In genomic region chr11:67309166-67309565, GRCh38 we compare ENCODE assay signal across 15 cellular contexts. TPM values are rescaled to one million over a fixed set of nuclear protein-coding genes. Genes with fewer than 3 reads are reported as not detected.
DNase-seq lines count a peak whose midpoint lies in the region; ATAC-seq and TF ChIP-seq lines count a peak whose summit lies in the region.
"Had no signal": no experiment of that assay in that cellular context is flagged by ENCODE, and none has a peak within 500 bp of the region (broad histone marks: within the 10 kb centered on the region; RNA-seq: fewer than 3 reads in every experiment).

No MANE protein-coding gene starts in this region.

- H3K9me3 ChIP-seq in BLaER1: no peaks in the 10 kb centered on the region
- H3K9me3 ChIP-seq in CD4-positive, alpha-beta memory T cell (ENCODE audit: control insufficient read depth in 1 of 2, low read length in 2 of 2): no peaks in the 10 kb centered on the region
- no peaks in the 10 kb centered on the region for H3K9me3 ChIP-seq in neutrophil
- H3K9me3 ChIP-seq in WERI-Rb-1 (ENCODE audit: severe bottlenecking): no peaks in the 10 kb centered on the region
- no peaks in the 10 kb centered on the region for H3K9me3 ChIP-seq in mammary epithelial cell (replicated peaks; ENCODE audit: insufficient read depth, low read length)
- no peaks in the 10 kb centered on the region for H3K9me3 ChIP-seq in CD4-positive, alpha-beta T cell (ENCODE audit: control insufficient read depth, low read length)
- H3K9me3 ChIP-seq: BE2C had no signal

- H3K4me3 ChIP-seq in BLaER1: no peak overlapping the region
- H3K4me3 ChIP-seq in CD4-positive, alpha-beta memory T cell (ENCODE audit: low read length in 2 of 2): no peak overlapping the region
- no peak overlapping the region for H3K4me3 ChIP-seq in neutrophil (ENCODE audit: low read depth in 1 of 2, low read length in 1 of 2)
- no peak overlapping the region for H3K4me3 ChIP-seq in WERI-Rb-1 (ENCODE audit: low read depth, low read length)
- H3K4me3 ChIP-seq in mammary epithelial cell (replicated peaks in 1 of 3; ENCODE audit: insufficient read depth in 1 of 3, low read depth in 2 of 3, low read length in 3 of 3): no peak overlapping the region
- H3K4me3 ChIP-seq: SK-N-MC had no signal

- dilution Hi-C loops in mammary epithelial cell (cut with HindIII; ENCODE audit: low sequenced_read_pairs): loop anchor here (5.0 kb wide), 1 partner anchor 33 kb away; no protein-coding TSS in a partner anchor

- POLR2A ChIA-PET in CD4-positive, alpha-beta memory T cell (lab: Charles Lee; ENCODE audit: partially characterized antibody): interaction anchor here (0.8 to 14.6 kb wide), 3 partner anchors 19 to 42 kb away, joined by 4 to 358 read pairs (median 196); partner anchors contain the start of genes ANKRD13D and GRK2
- POLR2A ChIA-PET in GM10248 (lab: Yijun Ruan, JAX): no interaction called here
- POLR2A ChIA-PET in CD4-positive, alpha-beta T cell (lab: Charles Lee): no interaction called here

- DNase-seq in CD4-positive, alpha-beta memory T cell: no peak
- DNase-seq in chondrocyte (ENCODE audit: low spot score) (peak; percentile 75), WERI-Rb-1 (no peak), mammary epithelial cell (no peak), GM10248 (ENCODE audit: extremely low spot score) (no peak)
- no peak for DNase-seq in CD4-positive, alpha-beta T cell
- DNase-seq: BE2C, GF-D8, NCI-H1417, NCI-H187 treated with DMSO at 0.1 percent for 48 hours, NCI-H748 treated with DMSO at 0.1 percent for 48 hours, Right ventricle myocardium superior had no signal

- no peaks in the 10 kb centered on the region for H3K27me3 ChIP-seq in BLaER1
- H3K27me3 ChIP-seq in CD4-positive, alpha-beta memory T cell (ENCODE audit: insufficient read depth, low read length): no peaks in the 10 kb centered on the region
- H3K27me3 ChIP-seq in neutrophil: no peaks in the 10 kb centered on the region
- no peaks in the 10 kb centered on the region for H3K27me3 ChIP-seq in WERI-Rb-1 (ENCODE audit: insufficient read depth, low read depth, severe bottlenecking)
- H3K27me3 ChIP-seq in mammary epithelial cell (ENCODE audit: insufficient read depth, low read length): no peaks in the 10 kb centered on the region
- no peaks in the 10 kb centered on the region for H3K27me3 ChIP-seq in CD4-positive, alpha-beta T cell (ENCODE audit: control insufficient read depth, insufficient read depth, low read length)
- H3K27me3 ChIP-seq: BE2C had no signal

- H4K20me1 ChIP-seq in BLaER1 (no peaks in the 10 kb centered on the region), mammary epithelial cell (ENCODE audit: insufficient read depth, low read length) (no peaks in the 10 kb centered on the region)

- no peak overlapping the region for H3K9ac ChIP-seq in BLaER1
- H3K9ac ChIP-seq in mammary epithelial cell (ENCODE audit: insufficient read depth, low read length): no peak overlapping the region

- H3K36me3 ChIP-seq in BLaER1 (peaks cover 62% of the 10 kb centered on the region), neutrophil (peaks cover 58% of the 10 kb centered on the region), WERI-Rb-1 (peaks cover 9% of the 10 kb centered on the region), mammary epithelial cell (ENCODE audit: insufficient read depth, low read length) (no peaks in the 10 kb centered on the region)
- no peaks in the 10 kb centered on the region for H3K36me3 ChIP-seq in CD4-positive, alpha-beta memory T cell (ENCODE audit: insufficient read depth, low read length)
- H3K36me3 ChIP-seq: BE2C had no signal

- TF ChIP-seq CTCF in chondrocyte (IDR thresholded peaks at IDR 0.05) (no peak), neutrophil (IDR thresholded peaks at IDR 0.05) (no peak), WERI-Rb-1 (IDR thresholded peaks at IDR 0.05; ENCODE audit: low read depth, low read length) (no peak), mammary epithelial cell (conservative IDR thresholded peaks at IDR 0.05 in 1 of 2, IDR thresholded peaks at IDR 0.05 in 1 of 2; ENCODE audit: extremely low read depth in 1 of 2, insufficient read depth in 1 of 2, low read depth in 1 of 2, low read length in 2 of 2) (no peak), GM10248 (IDR thresholded peaks at IDR 0.05; ENCODE audit: control extremely low read depth, extremely low read depth, low read depth, missing control alignments) (no peak)
- TF ChIP-seq CTCF in CD4-positive, alpha-beta T cell (IDR thresholded peaks at IDR 0.05): no peak

- in situ Hi-C loops in mammary epithelial cell (cut with MboI; ENCODE audit: low sequenced_read_pairs in 2 of 2): no loop called here

- H3K36me3 Mint-ChIP-seq in CD4-positive, alpha-beta memory T cell: peaks cover 0 to 2% of the 10 kb centered on the region in 2 donors
- peaks cover 4% of the 10 kb centered on the region for H3K36me3 Mint-ChIP-seq in chondrocyte (ENCODE audit: low read depth)
- no peaks in the 10 kb centered on the region for H3K36me3 Mint-ChIP-seq in CD4-positive, alpha-beta T cell (ENCODE audit: low read depth)

- BruUV-seq in mammary epithelial cell (replicated peaks; lab: Mats Ljungman, UMichigan): no TSS peak

- H3K27me3 Mint-ChIP-seq in CD4-positive, alpha-beta memory T cell: no peaks in the 10 kb centered on the region
- no peaks in the 10 kb centered on the region for H3K27me3 Mint-ChIP-seq in chondrocyte (ENCODE audit: low read depth)
- H3K27me3 Mint-ChIP-seq in CD4-positive, alpha-beta T cell: no peaks in the 10 kb centered on the region

- H3K27ac Mint-ChIP-seq in CD4-positive, alpha-beta memory T cell: peak overlapping the region in 4 of 7 donors; percentile 27 to 87 (median 57)
- no peak overlapping the region for H3K27ac Mint-ChIP-seq in chondrocyte (ENCODE audit: unreplicated experiment)
- no peak overlapping the region for H3K27ac Mint-ChIP-seq in CD4-positive, alpha-beta T cell

- WGBS in mammary epithelial cell (ENCODE audit: low coverage, missing lambda C conversion rate): 100% methylated on average over 10 of the region's 11 CpGs

- CTCF ChIA-PET in CD4-positive, alpha-beta memory T cell (lab: Charles Lee; ENCODE audit: partially characterized antibody): interaction anchor here (0.8 to 1.2 kb wide), 4 partner anchors 8 to 47 kb away, joined by 3 to 4 read pairs (median 3); no protein-coding TSS in a partner anchor
- CTCF ChIA-PET in mammary epithelial cell (lab: Charles Lee; ENCODE audit: low non-redundant PET): no interaction called here
- CTCF ChIA-PET in GM10248 (lab: Yijun Ruan, JAX): interaction anchor here (0.9 to 3.1 kb wide), 5 partner anchors 8 to 46 kb away, joined by 3 to 16 read pairs (median 4); no protein-coding TSS in a partner anchor
- CTCF ChIA-PET in CD4-positive, alpha-beta T cell (lab: Charles Lee): interaction anchor here (2.3 kb wide), 1 partner anchor 8 kb away, joined by 10 read pairs; no protein-coding TSS in a partner anchor

- intact Hi-C loops in CD4-positive, alpha-beta memory T cell (cut with micrococcal nuclease): no loop called here
- intact Hi-C loops in mammary epithelial cell (cut with micrococcal nuclease): no loop called here
- intact Hi-C loops in CD4-positive, alpha-beta T cell (cut with DNase I, micrococcal nuclease): no loop called here

- peak overlapping the region; percentile 5; the same call in 1 of the 2 replicates for H3K27ac ChIP-seq in BLaER1
- H3K27ac ChIP-seq in CD4-positive, alpha-beta memory T cell (ENCODE audit: low read depth, low read length): no peak overlapping the region
- H3K27ac ChIP-seq in neutrophil: peak overlapping the region; percentile 93
- H3K27ac ChIP-seq in WERI-Rb-1: no peak overlapping the region; the same call in none of the 2 replicates
- no peak overlapping the region for H3K27ac ChIP-seq in mammary epithelial cell (ENCODE audit: insufficient read depth, low read depth, low read length)
- H3K27ac ChIP-seq in CD4-positive, alpha-beta T cell (ENCODE audit: low read depth, low read length): no peak overlapping the region
- H3K27ac ChIP-seq: SK-N-MC had no signal

- no peak overlapping the region for H2AFZ ChIP-seq in mammary epithelial cell (ENCODE audit: low read depth, low read length)

- H3K4me3 Mint-ChIP-seq in CD4-positive, alpha-beta memory T cell: no peak overlapping the region
- no peak overlapping the region for H3K4me3 Mint-ChIP-seq in chondrocyte (ENCODE audit: unreplicated experiment)
- H3K4me3 Mint-ChIP-seq in CD4-positive, alpha-beta T cell: no peak overlapping the region

- H3K9me3 Mint-ChIP-seq in CD4-positive, alpha-beta memory T cell: no peaks in the 10 kb centered on the region
- H3K9me3 Mint-ChIP-seq in chondrocyte (ENCODE audit: low read depth): no peaks in the 10 kb centered on the region
- no peaks in the 10 kb centered on the region for H3K9me3 Mint-ChIP-seq in CD4-positive, alpha-beta T cell

- H3K79me2 ChIP-seq in mammary epithelial cell (ENCODE audit: insufficient read depth, low read length): peaks cover 8% of the 10 kb centered on the region

- H3K4me2 ChIP-seq in BLaER1: no peak overlapping the region; the same call in 1 of the 2 replicates
- H3K4me2 ChIP-seq in mammary epithelial cell (ENCODE audit: insufficient read depth, low read depth, low read length): no peak overlapping the region

- peaks cover 21 to 48% (median 41%) of the 10 kb centered on the region in 4 donors for H3K4me1 Mint-ChIP-seq in CD4-positive, alpha-beta memory T cell
- peaks cover 11% of the 10 kb centered on the region for H3K4me1 Mint-ChIP-seq in chondrocyte (ENCODE audit: low read depth)
- peaks cover 26% of the 10 kb centered on the region for H3K4me1 Mint-ChIP-seq in CD4-positive, alpha-beta T cell (ENCODE audit: low read depth)

- H3K4me1 ChIP-seq in BLaER1 (peaks cover 37% of the 10 kb centered on the region), neutrophil (ENCODE audit: control insufficient read depth in 1 of 2, insufficient read depth in 1 of 2, low read depth in 1 of 2, low read length in 1 of 2) (peaks cover 46 to 54% of the 10 kb centered on the region in 2 experiments), mammary epithelial cell (ENCODE audit: insufficient read depth, low read length) (peaks cover 53% of the 10 kb centered on the region)
- H3K4me1 ChIP-seq in CD4-positive, alpha-beta memory T cell (ENCODE audit: insufficient read depth, low read length): peaks cover 41% of the 10 kb centered on the region

- ATAC-seq in CD4-positive, alpha-beta T cell (ENCODE audit: poor library complexity): no peak

RNA-seq across cellular contexts. Expression of gene SSH3, which starts 5.8 kb away (rescaled TPM):
- 10 to 100 TPM; 22.5 to 26.3 TPM for total RNA-seq in CD4-positive, alpha-beta memory T cell
- 1 to 10 TPM in 1 of 2 donors, under 1 TPM in 1; 0.79 to 6.5 TPM for polyA plus RNA-seq in CD4-positive, alpha-beta memory T cell
- total RNA-seq in chondrocyte (19.8 to 30.0 TPM (median 28.4 TPM) in 3 replicates), mammary epithelial cell (10 to 100 TPM; 47.0 to 86.9 TPM)
- polyA plus RNA-seq in mammary epithelial cell: 34.8 TPM
- 21.2 TPM for polyA minus RNA-seq in mammary epithelial cell
- total RNA-seq in CD4-positive, alpha-beta T cell: 1 to 10 TPM; 8.5 to 8.8 TPM

RNA-seq across cellular contexts. Expression of gene ANKRD13D, which starts 20.1 kb away (rescaled TPM):
- 100 to 1,000 TPM; 244 to 247 TPM for total RNA-seq in CD4-positive, alpha-beta memory T cell
- polyA plus RNA-seq in CD4-positive, alpha-beta memory T cell: 10 to 100 TPM; 12.0 to 31.3 TPM
- total RNA-seq in chondrocyte (40.0 to 51.8 TPM (median 47.8 TPM) in 3 replicates), mammary epithelial cell (10 to 100 TPM; 25.7 to 56.7 TPM)
- polyA plus RNA-seq in mammary epithelial cell: 29.0 TPM
- polyA minus RNA-seq in mammary epithelial cell: 34.7 TPM
- 100 to 1,000 TPM; 160 to 161 TPM for total RNA-seq in CD4-positive, alpha-beta T cell

RNA-seq across cellular contexts. Expression of gene GRK2, which starts 42.9 kb away (rescaled TPM):
- 100 to 1,000 TPM; 299 to 310 TPM for total RNA-seq in CD4-positive, alpha-beta memory T cell
- polyA plus RNA-seq in CD4-positive, alpha-beta memory T cell: 10 to 100 TPM; 12.8 to 63.7 TPM
- 34.0 to 38.3 TPM (median 36.1 TPM) in 3 replicates for total RNA-seq in chondrocyte
- total RNA-seq in mammary epithelial cell: 10 to 100 TPM; 31.7 to 55.4 TPM
- polyA plus RNA-seq in mammary epithelial cell: 37.8 TPM
- 81.3 TPM for polyA minus RNA-seq in mammary epithelial cell
- 100 to 1,000 TPM; 309 to 325 TPM for total RNA-seq in CD4-positive, alpha-beta T cell

RNA-seq across cellular contexts. Expression of gene POLD4, which starts 44.2 kb away (rescaled TPM):
- total RNA-seq in CD4-positive, alpha-beta memory T cell: 10 to 100 TPM; 87.9 to 91.3 TPM
- 10 to 100 TPM; 93.6 to 96.2 TPM for polyA plus RNA-seq in CD4-positive, alpha-beta memory T cell
- 48.8 to 67.7 TPM (median 63.4 TPM) in 3 replicates for total RNA-seq in chondrocyte
- 10 to 100 TPM; 39.2 to 75.2 TPM for total RNA-seq in mammary epithelial cell
- polyA plus RNA-seq in mammary epithelial cell: 86.3 TPM
- 5.9 TPM for polyA minus RNA-seq in mammary epithelial cell
- total RNA-seq in CD4-positive, alpha-beta T cell: 10 to 100 TPM; 31.7 to 39.5 TPM

Comparison
In these comparisons a context has a peak if more than half of its experiments do, and no peak if none do; other contexts are left out.
1. H3K27ac ChIP-seq: peak in BLaER1 (single experiment) and neutrophil (single experiment); none in CD4-positive, alpha-beta memory T cell (single experiment), WERI-Rb-1 (single experiment), mammary epithelial cell (single experiment) and CD4-positive, alpha-beta T cell (single experiment).
2. H3K27ac Mint-ChIP-seq: peak in CD4-positive, alpha-beta memory T cell (4 of 7); none in chondrocyte (single experiment) and CD4-positive, alpha-beta T cell (single experiment).